Comparison of ENCODE assay signal across 22 cellular contexts in the genomic region with DNA sequence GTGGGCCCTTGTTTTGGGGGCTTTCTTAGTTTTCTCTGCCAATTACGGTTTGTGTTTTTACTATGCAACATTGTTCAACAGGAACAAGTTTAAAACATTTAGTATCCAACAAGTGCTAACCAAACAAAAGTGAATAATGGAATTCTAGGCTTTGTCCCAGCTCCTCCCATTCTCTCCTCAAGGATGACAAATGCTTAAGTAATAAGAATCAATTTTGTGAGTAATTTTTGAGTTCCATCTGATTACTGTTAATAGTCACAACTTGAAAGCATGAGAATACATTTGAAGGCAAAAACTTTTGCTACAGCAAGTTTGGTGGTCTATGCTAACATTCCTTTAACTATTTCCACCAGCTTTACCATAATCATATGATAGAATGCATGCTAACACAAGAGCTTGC.
"Had no signal": no experiment of that assay in that cellular context is flagged by ENCODE, and none has a peak within 500 bp of the region (broad histone marks: within the 10 kb centered on the region; RNA-seq: fewer than 3 reads in every experiment).

No MANE protein-coding gene starts in this region.

- DNase-seq: cortex of kidney; dorsolateral prefrontal cortex; effector CD8-positive, alpha-beta T cell; esophagus squamous epithelium; gastrocnemius medialis; heart right ventricle; kidney; left cardiac atrium; left ventricle myocardium inferior; mucosa of descending colon; naive thymus-derived CD8-positive, alpha-beta T cell; posterior cingulate gyrus; spleen; stimulated activated CD4-positive, alpha-beta T cell treated with anti-CD3 and anti-CD28 coated beads, Interleukin-15, amount 100 ng/mL, for 24 hours; stimulated activated CD4-positive, alpha-beta T cell treated with anti-CD3 and anti-CD28 coated beads, Interleukin-1b, Interleukin-23, amount 100 ng/mL, for 48 hours; stimulated activated CD4-positive, alpha-beta T cell treated with anti-CD3 and anti-CD28 coated beads, Interleukin-4, amount 100 ng/mL, for 24 hours; tibial artery; upper lobe of left lung; uterus had no signal

- H3K36me3 ChIP-seq: esophagus squamous epithelium, gastrocnemius medialis, heart right ventricle, left ventricle myocardium inferior, neutrophil, spleen, tibial artery, upper lobe of left lung, uterus had no signal

- H3K27ac ChIP-seq: dorsolateral prefrontal cortex, esophagus squamous epithelium, gastrocnemius medialis, heart right ventricle, left ventricle myocardium inferior, neutrophil, spleen, tibial artery, upper lobe of left lung, uterus had no signal

- H3K4me3 ChIP-seq: dorsolateral prefrontal cortex, esophagus squamous epithelium, gastrocnemius medialis, heart right ventricle, left ventricle myocardium inferior, mucosa of descending colon, spleen, tibial artery, upper lobe of left lung, uterus had no signal

- H3K9me3 ChIP-seq: esophagus squamous epithelium, gastrocnemius medialis, heart right ventricle, left ventricle myocardium inferior, mucosa of descending colon, neutrophil, spleen, tibial artery, upper lobe of left lung, uterus had no signal

- H3K4me1 ChIP-seq: gastrocnemius medialis, heart right ventricle, left ventricle myocardium inferior, tibial artery, uterus had no signal

- H3K27me3 ChIP-seq: dorsolateral prefrontal cortex, esophagus squamous epithelium, gastrocnemius medialis, heart right ventricle, neutrophil, spleen, tibial artery, upper lobe of left lung, uterus had no signal

- ATAC-seq: gastrocnemius medialis; heart right ventricle; left cardiac atrium; mucosa of descending colon; naive thymus-derived CD8-positive, alpha-beta T cell; sciatic nerve; stimulated activated memory B cell treated with anti-CD40 and anti-IgM and Interleukin-4, amounts not matched to agents 10 μg/mL and 1 μg/mL and 100 μg/mL, for 72 hours had no signal
